In genomic region chr6:65776332-65776731, GRCh38 we compare ENCODE assay signal across 23 cellular contexts.
A peak's percentile ranks its signal among the peaks of the same experiment; 100 is the strongest.
DNase-seq lines count a peak whose midpoint lies in the region; ATAC-seq, FAIRE-seq and TF ChIP-seq lines count a peak whose summit lies in the region.
"Had no signal": no experiment of that assay in that cellular context is flagged by ENCODE, and none has a peak within 500 bp of the region (broad histone marks: within the 10 kb centered on the region; RNA-seq: fewer than 3 reads in every experiment).

No MANE protein-coding gene starts in this region.

- peak; percentile 30; the same call in 1 of the 3 replicates for ATAC-seq in HepG2
- no peak for ATAC-seq in right lobe of liver
- ATAC-seq in HG03342 (IDR thresholded peaks at IDR 0.05; ENCODE audit: unreplicated experiment), result no peak
- no peak for ATAC-seq in HG03039 (IDR thresholded peaks at IDR 0.05; ENCODE audit: unreplicated experiment)
- ATAC-seq in GM18868 (IDR thresholded peaks at IDR 0.05; ENCODE audit: unreplicated experiment), result no peak
- no peak for ATAC-seq in GM18873 (IDR thresholded peaks at IDR 0.05; ENCODE audit: low FRiP score, unreplicated experiment)
- ATAC-seq: heart left ventricle, left cardiac atrium, Panc1, T-cell had no signal

- H3K4me3 ChIP-seq in HepG2 (replicated peaks in 1 of 3; ENCODE audit: insufficient read depth in 1 of 3, low read depth in 2 of 3, low read length in 3 of 3) (no peak overlapping the region), right lobe of liver (no peak overlapping the region)
- H3K4me3 ChIP-seq: colonic mucosa, heart left ventricle had no signal

- no peaks in the 10 kb centered on the region for H3K4me1 ChIP-seq in HepG2 (ENCODE audit: insufficient read depth, low read length)
- no peaks in the 10 kb centered on the region for H3K4me1 ChIP-seq in right lobe of liver
- H3K4me1 ChIP-seq: colonic mucosa, heart left ventricle, parathyroid adenoma had no signal

- intact Hi-C loops in HepG2 (cut with micrococcal nuclease; ENCODE audit: unreplicated experiment), result loop anchor here (1.0 kb wide), 1 partner anchor 138 kb away; no protein-coding TSS in a partner anchor
- intact Hi-C loops in right lobe of liver (cut with DNase I), result no loop called here

- H3K27ac ChIP-seq in HepG2 (ENCODE audit: extremely low read length, insufficient read depth, low read length), result no peak overlapping the region
- no peak overlapping the region for H3K27ac ChIP-seq in right lobe of liver
- H3K27ac ChIP-seq: colonic mucosa, heart left ventricle, KMS-11, parathyroid adenoma had no signal

- H4K20me1 ChIP-seq in HepG2 (ENCODE audit: insufficient read depth, low read length), result no peaks in the 10 kb centered on the region

- H3K9me3 ChIP-seq in HepG2 (ENCODE audit: low read length) (no peaks in the 10 kb centered on the region), right lobe of liver (peaks cover 0 to 4% (median 0%) of the 10 kb centered on the region in 4 donors)
- H3K9me3 ChIP-seq: colonic mucosa had no signal

- TF ChIP-seq POLR2A in HepG2 (IDR thresholded peaks at IDR 0.05; ENCODE audit: insufficient read depth in 1 of 2, low read depth in 2 of 2, low read length in 2 of 2), result no peak
- TF ChIP-seq POLR2A in right lobe of liver (IDR thresholded peaks at IDR 0.05), result no peak

- no TSS peak for BruUV-seq in HepG2 (replicated peaks; lab: Mats Ljungman, UMichigan)

- CTCF ChIA-PET in HepG2 (lab: Yijun Ruan, JAX; ENCODE audit: low intra/inter-chr PET ratio, low total read pairs), result no interaction called here

- no peak overlapping the region for H3K9ac ChIP-seq in HepG2 (ENCODE audit: insufficient read depth, low read depth, low read length)
- H3K9ac ChIP-seq: KMS-11, parathyroid adenoma had no signal

- H3K4me2 ChIP-seq in HepG2 (ENCODE audit: low read depth, low read length), result no peak overlapping the region
- H3K4me2 ChIP-seq: KMS-11 had no signal

- H3K36me3 ChIP-seq in HepG2 (replicated peaks in 1 of 2; ENCODE audit: control insufficient read depth in 1 of 2, insufficient read depth in 2 of 2, low read length in 2 of 2) (no peaks in the 10 kb centered on the region), right lobe of liver (no peaks in the 10 kb centered on the region)
- H3K36me3 ChIP-seq: colonic mucosa, heart left ventricle had no signal

- in situ Hi-C loops in HepG2 (cut with HindIII; ENCODE audit: extremely low pct_ligation_motif_present, low pct_unique_long_range_greater_than_20kb), result no loop called here

- no peak for FAIRE-seq in HepG2 (lab: Jason Lieb, UNC)
- FAIRE-seq: urothelium cell line had no signal

- DNase-seq in HepG2 (ENCODE audit: low spot score) (no peak), right lobe of liver (no peak), SK-N-DZ (ENCODE audit: low spot score) (peak; percentile 6), iPS DF 4.7 (ENCODE audit: extremely low read depth, low spot score) (peak; percentile 3)
- DNase-seq: activated B cell treated with CpG ODN at 0.5 μM for 24 hours; activated effector memory CD4-positive, alpha-beta T cell treated with Interleukin-2 at 50 U/mL for 16 hours; amygdala; CD4-positive, alpha-beta memory T cell; colonic mucosa; heart left ventricle; HFFc6; left cardiac atrium; NCI-H1105 treated with DMSO at 0.1 percent for 48 hours; stimulated activated naive CD4-positive, alpha-beta T cell; T-cell had no signal

- TF ChIP-seq RAD21 in HepG2 (CRISPR knock-in tag; IDR thresholded peaks at IDR 0.05), result no peak

- 0 out of 2 replicates have a peak, but pooled peaks have one; percentile 23 for TF ChIP-seq CTCF in HepG2 (CRISPR knock-in tag; IDR thresholded peaks at IDR 0.05)
- TF ChIP-seq CTCF in right lobe of liver (IDR thresholded peaks at IDR 0.05), result no peak

- POLR2A ChIA-PET in HepG2 (lab: Yijun Ruan, JAX), result no interaction called here

- H3K27me3 ChIP-seq in HepG2 (ENCODE audit: control insufficient read depth in 1 of 2, insufficient read depth in 2 of 2, low read length in 2 of 2), result no peaks in the 10 kb centered on the region
- H3K27me3 ChIP-seq in right lobe of liver, result no peaks in the 10 kb centered on the region
- H3K27me3 ChIP-seq: colonic mucosa, heart left ventricle had no signal

- no peaks in the 10 kb centered on the region for H3K79me2 ChIP-seq in HepG2 (ENCODE audit: insufficient read depth, low read length)
- H3K79me2 ChIP-seq: parathyroid adenoma had no signal

- 0% methylated on average over 4 of the region's 4 CpGs for WGBS in HepG2 (ENCODE audit: low lambda C conversion rate)
- 32% methylated on average over 4 of the region's 4 CpGs for WGBS in right lobe of liver (ENCODE audit: insufficient coverage, low coverage, low lambda C conversion rate, missing lambda C conversion rate)

- no peak for TF ChIP-seq EP300 in HepG2 (IDR thresholded peaks at IDR 0.05; ENCODE audit: low read depth in 2 of 2, low read length in 2 of 2)
- no peak for TF ChIP-seq EP300 in HepG2 (CRISPR knock-in tag; IDR thresholded peaks at IDR 0.05; ENCODE audit: borderline replicate concordance)

- H2AFZ ChIP-seq in HepG2 (ENCODE audit: low read length), result no peak overlapping the region
- H2AFZ ChIP-seq: parathyroid adenoma had no signal

TF ChIP-seq in HepG2, 621 proteins besides CTCF, POLR2A, EP300 and RAD21:
- no peak for TF ChIP-seq ZFX (CRISPR knock-in tag; IDR thresholded peaks at IDR 0.05; ENCODE audit: low read depth)
- TF ChIP-seq CBX5 (CRISPR knock-in tag; IDR thresholded peaks at IDR 0.05; ENCODE audit: borderline replicate concordance), result no peak
- TF ChIP-seq ZNF574 (CRISPR knock-in tag; IDR thresholded peaks at IDR 0.05), result no peak
- TF ChIP-seq ZNF33A (CRISPR knock-in tag; IDR thresholded peaks at IDR 0.05; ENCODE audit: borderline replicate concordance), result no peak

Comparison
In these comparisons a context has a peak if more than half of its experiments do, and no peak if none do; other contexts are left out.
1. DNase-seq: peak in SK-N-DZ (single experiment) and iPS DF 4.7 (single experiment); none in HepG2 (single experiment) and right lobe of liver (0 of 3).